Comparison of ENCODE assay signal across 8 cellular contexts in genomic region chr15:48861813-48862431, GRCh38. TPM values are rescaled to one million over a fixed set of nuclear protein-coding genes. Genes with fewer than 3 reads are reported as not detected.
DNase-seq lines count a peak whose midpoint lies in the region; ATAC-seq and TF ChIP-seq lines count a peak whose summit lies in the region.

No MANE protein-coding gene starts in this region.

- no peaks in the 10 kb centered on the region for H3K36me3 ChIP-seq in osteoblast (ENCODE audit: insufficient read depth, low read length)

- no peak overlapping the region for H3K27ac Mint-ChIP-seq in activated T-cell treated with anti-CD3 and anti-CD28 coated beads, Interleukin-2, amount 50 U/mL, for 24 hours
- no peak overlapping the region for H3K27ac Mint-ChIP-seq in activated CD8-positive, alpha-beta T cell treated with anti-CD3 and anti-CD28 coated beads for 36 hours

- H3K4me1 ChIP-seq in osteoblast (ENCODE audit: insufficient read depth, low read length): peaks cover 44% of the 10 kb centered on the region

- no peak overlapping the region for H3K4me3 Mint-ChIP-seq in activated T-cell treated with anti-CD3 and anti-CD28 coated beads, Interleukin-2, amount 50 U/mL, for 24 hours
- no peak overlapping the region for H3K4me3 Mint-ChIP-seq in activated CD8-positive, alpha-beta T cell treated with anti-CD3 and anti-CD28 coated beads for 36 hours

- H3K27me3 Mint-ChIP-seq in activated T-cell treated with anti-CD3 and anti-CD28 coated beads, Interleukin-2, amount 50 U/mL, for 24 hours: peaks cover 12% of the 10 kb centered on the region
- peaks cover 3% of the 10 kb centered on the region for H3K27me3 Mint-ChIP-seq in activated CD8-positive, alpha-beta T cell treated with anti-CD3 and anti-CD28 coated beads for 36 hours

- no peaks in the 10 kb centered on the region for H3K27me3 ChIP-seq in osteoblast (ENCODE audit: insufficient read depth, low read length)

- no peak overlapping the region for H3K27ac ChIP-seq in osteoblast (ENCODE audit: low read depth, low read length)

- no peak overlapping the region for H3K4me2 ChIP-seq in osteoblast (ENCODE audit: insufficient read depth, low read length)

- peak overlapping the region; percentile 80 for H2AFZ ChIP-seq in osteoblast (ENCODE audit: low read length)

- POLR2A ChIA-PET in activated CD8-positive, alpha-beta T cell treated with anti-CD3 and anti-CD28 coated beads for 36 hours (lab: Charles Lee): interaction anchor here (1.6 kb wide), 1 partner anchor 104 kb away, joined by 4 read pairs; no protein-coding TSS in a partner anchor

- peak; percentile 95 for TF ChIP-seq CTCF in activated CD8-positive, alpha-beta T cell treated with anti-CD3 and anti-CD28 coated beads for 36 hours (IDR thresholded peaks at IDR 0.05)
- TF ChIP-seq CTCF in osteoblast (IDR thresholded peaks at IDR 0.05; ENCODE audit: extremely low read depth, low read depth, low read length): peak; percentile 90

- peaks cover 15% of the 10 kb centered on the region for H3K4me1 Mint-ChIP-seq in activated T-cell treated with anti-CD3 and anti-CD28 coated beads, Interleukin-2, amount 50 U/mL, for 24 hours (ENCODE audit: low read depth)
- peaks cover 6% of the 10 kb centered on the region for H3K4me1 Mint-ChIP-seq in activated CD8-positive, alpha-beta T cell treated with anti-CD3 and anti-CD28 coated beads for 36 hours (ENCODE audit: low read depth)

- ATAC-seq in HG02938 (IDR thresholded peaks at IDR 0.05; ENCODE audit: unreplicated experiment): peak; percentile 53
- ATAC-seq in activated CD8-positive, alpha-beta T cell treated with anti-CD3 and anti-CD28 coated beads for 36 hours: peak; percentile 68

- DNase-seq in activated T-cell treated with anti-CD3 and anti-CD28 coated beads for 4 hours: peak; percentile 26
- no peak for DNase-seq in activated T-cell treated with anti-CD3 and anti-CD28 coated beads, Interleukin-2, amount 50 U/mL, for 24 hours
- peak; percentile 50 for DNase-seq in NCI-H526 treated with DMSO at 0.1 percent for 48 hours (lab: John Stamatoyannopoulos, UW)
- DNase-seq in activated CD8-positive, alpha-beta T cell treated with anti-CD3 and anti-CD28 coated beads for 36 hours: peak; percentile 22
- peak; percentile 84 for DNase-seq in fibroblast of the conjunctiva (ENCODE audit: low read depth)
- DNase-seq in osteoblast (ENCODE audit: insufficient read length, low spot score, missing footprints): no peak
- no peak for DNase-seq in mucosa of gallbladder (ENCODE audit: low spot score)

- no peaks in the 10 kb centered on the region for H3K9me3 Mint-ChIP-seq in activated T-cell treated with anti-CD3 and anti-CD28 coated beads, Interleukin-2, amount 50 U/mL, for 24 hours
- H3K9me3 Mint-ChIP-seq in activated CD8-positive, alpha-beta T cell treated with anti-CD3 and anti-CD28 coated beads for 36 hours: no peaks in the 10 kb centered on the region

- H3K36me3 Mint-ChIP-seq in activated T-cell treated with anti-CD3 and anti-CD28 coated beads, Interleukin-2, amount 50 U/mL, for 24 hours (ENCODE audit: low read depth): no peaks in the 10 kb centered on the region
- H3K36me3 Mint-ChIP-seq in activated CD8-positive, alpha-beta T cell treated with anti-CD3 and anti-CD28 coated beads for 36 hours (ENCODE audit: low read depth): no peaks in the 10 kb centered on the region

- H3K79me2 ChIP-seq in osteoblast (ENCODE audit: insufficient read depth, low read length): no peaks in the 10 kb centered on the region

- CTCF ChIA-PET in activated CD8-positive, alpha-beta T cell treated with anti-CD3 and anti-CD28 coated beads for 36 hours (lab: Charles Lee): interaction anchor here (0.6 to 3.2 kb wide), 40 partner anchors 10 to 1286 kb away, joined by 3 to 44 read pairs (median 4); partner anchors contain the start of genes EID1, FGF7, SECISBP2L and SHC4

- H3K4me3 ChIP-seq in osteoblast (ENCODE audit: insufficient read depth, low read length): no peak overlapping the region

- H4K20me1 ChIP-seq in osteoblast (ENCODE audit: insufficient read depth, low read length): no peaks in the 10 kb centered on the region

- intact Hi-C loops in activated CD8-positive, alpha-beta T cell treated with anti-CD3 and anti-CD28 coated beads for 36 hours (cut with micrococcal nuclease): loop anchor here (5.0 to 10.0 kb wide), 4 partner anchors 105 to 560 kb away; partner anchors contain the start of genes FGF7 and SECISBP2L

- no peaks in the 10 kb centered on the region for H3K9me3 ChIP-seq in osteoblast (ENCODE audit: low read depth, low read length)

RNA-seq across cellular contexts. Expression of gene EID1, which starts 16.0 kb away (rescaled TPM):
- 10 to 100 TPM; 78.3 to 80.5 TPM for total RNA-seq in activated CD8-positive, alpha-beta T cell treated with anti-CD3 and anti-CD28 coated beads for 36 hours
- total RNA-seq in osteoblast (193 and 206 TPM in 2 replicates), mucosa of gallbladder (182 TPM)

RNA-seq across cellular contexts. Expression of gene CEP152, which starts 51.1 kb away (rescaled TPM):
- total RNA-seq in activated CD8-positive, alpha-beta T cell treated with anti-CD3 and anti-CD28 coated beads for 36 hours: 10 to 100 TPM; 39.2 to 39.7 TPM
- 4.3 and 5.0 TPM in 2 replicates for total RNA-seq in osteoblast
- total RNA-seq in mucosa of gallbladder: 5.5 TPM

Comparison
In these comparisons a context has a peak if more than half of its experiments do, and no peak if none do; other contexts are left out.
1. DNase-seq: peak in activated T-cell treated with anti-CD3 and anti-CD28 coated beads for 4 hours (single experiment), NCI-H526 treated with DMSO at 0.1 percent for 48 hours (single experiment), activated CD8-positive, alpha-beta T cell treated with anti-CD3 and anti-CD28 coated beads for 36 hours (single experiment) and fibroblast of the conjunctiva (single experiment); none in activated T-cell treated with anti-CD3 and anti-CD28 coated beads, Interleukin-2, amount 50 U/mL, for 24 hours (single experiment), osteoblast (single experiment) and mucosa of gallbladder (single experiment).